8 cellular contexts compared by ENCODE assay signal in genomic region chr4:73259552-73260140, GRCh38. TPM values are rescaled to one million over a fixed set of nuclear protein-coding genes. Genes with fewer than 3 reads are reported as not detected.
DNase-seq lines count a peak whose midpoint lies in the region; FAIRE-seq and TF ChIP-seq lines count a peak whose summit lies in the region.

No MANE protein-coding gene starts in this region.

- H3K4me1 ChIP-seq in GM23248 (ENCODE audit: insufficient read depth) = peaks cover 31% of the 10 kb centered on the region

- no peak for TF ChIP-seq CTCF in NB4 (IDR thresholded peaks at IDR 0.05; ENCODE audit: low read depth, low read length)
- no peak for TF ChIP-seq CTCF in D721Med (IDR thresholded peaks at IDR 0.05; ENCODE audit: insufficient read depth, missing control alignments)

- WGBS in GM23248 (ENCODE audit: low coverage in 1 of 2, low lambda C conversion rate in 2 of 2, missing lambda C conversion rate in 2 of 2), 2 experiments = 0 to 2% methylated on average over 9 of the region's 9 CpGs

- 0 out of 2 replicates have a peak, but pooled peaks cover 12% of the 10 kb centered on the region for H4K20me1 ChIP-seq in GM23248 (ENCODE audit: insufficient read depth)

- no peaks in the 10 kb centered on the region for H3K9me2 ChIP-seq in GM23248 (ENCODE audit: insufficient read depth)

- H3K36me3 ChIP-seq in GM23248 (ENCODE audit: low read depth) = no peaks in the 10 kb centered on the region

- H3K79me2 ChIP-seq in GM23248 (ENCODE audit: insufficient read depth) = peaks cover 79% of the 10 kb centered on the region

- H3K27ac ChIP-seq in GM23248 (peak overlapping the region; percentile 97), angular gyrus (ENCODE audit: low read depth, low read length) (peak overlapping the region; percentile 94), layer of hippocampus (ENCODE audit: low read depth, low read length) (peak overlapping the region; percentile 97), substantia nigra (ENCODE audit: low read depth, low read length, poor library complexity, severe bottlenecking) (peak overlapping the region; percentile 96)

- H3K4me3 ChIP-seq in GM23248 (peak overlapping the region; percentile 96), NB4 (ENCODE audit: low read depth, low read length) (peak overlapping the region; percentile 99)

- peak overlapping the region; percentile 99 for H3K9ac ChIP-seq in GM23248

- H3K27me3 ChIP-seq in GM23248 (replicated peaks; ENCODE audit: insufficient read depth) (no peaks in the 10 kb centered on the region), layer of hippocampus (ENCODE audit: control insufficient read depth, insufficient read depth, low read length) (no peaks in the 10 kb centered on the region)

- in situ Hi-C loops in GM23248 (cut with MboI) = no loop called here

- H3K9me3 ChIP-seq in GM23248 (ENCODE audit: low read depth) = no peaks in the 10 kb centered on the region

- peaks cover 29% of the 10 kb centered on the region for H3F3A ChIP-seq in GM23248 (ENCODE audit: insufficient read depth)

- peak; percentile 36 for DNase-seq in NCI-H2171 treated with DMSO at 0.1 percent for 48 hours (lab: John Stamatoyannopoulos, UW)
- no peak for DNase-seq in NCI-H2171 (lab: John Stamatoyannopoulos, UW)
- DNase-seq in GM23248 = peak; percentile 69
- peak; percentile 34 for DNase-seq in NB4 (ENCODE audit: low read depth)
- DNase-seq in substantia nigra (lab: John Stamatoyannopoulos, UW) = peak in 4 of 49 donors; percentile 30 to 66 (median 37)
- DNase-seq in D721Med (ENCODE audit: insufficient read length, low spot score) = no peak

- peak overlapping the region; percentile 96 for H2AFZ ChIP-seq in GM23248

- no peak for FAIRE-seq in D721Med (lab: Jason Lieb, UNC)

- TF ChIP-seq POLR2A in NB4 (IDR thresholded peaks at IDR 0.05; ENCODE audit: extremely low read depth, insufficient read length) = no peak

- peak overlapping the region; percentile 99 for H3K4me2 ChIP-seq in GM23248 (ENCODE audit: unreplicated experiment)

RNA-seq across cellular contexts. Expression of gene ANKRD17, which starts 1.0 kb away (rescaled TPM):
- 34.8 and 61.0 TPM in 2 replicates for total RNA-seq in GM23248 (2014; rRNA removed; shearing (Covaris generic))
- polyA plus RNA-seq in GM23248 (2016; fragmentation: Nextera tagmentation; extraction: Ambion mirVana) = 22.2 and 22.7 TPM in 2 replicates

Comparison
In these comparisons a context has a peak if more than half of its experiments do, and no peak if none do; other contexts are left out.
1. DNase-seq: peak in NCI-H2171 treated with DMSO at 0.1 percent for 48 hours (single experiment), GM23248 (single experiment) and NB4 (single experiment); none in NCI-H2171 (single experiment) and D721Med (single experiment).
2. Peak in every context shown above with its lines, with median percentiles within 50 percentile points of each other: H3K27ac ChIP-seq.